ENCODE assay signal across 23 cellular contexts in the genomic region with DNA sequence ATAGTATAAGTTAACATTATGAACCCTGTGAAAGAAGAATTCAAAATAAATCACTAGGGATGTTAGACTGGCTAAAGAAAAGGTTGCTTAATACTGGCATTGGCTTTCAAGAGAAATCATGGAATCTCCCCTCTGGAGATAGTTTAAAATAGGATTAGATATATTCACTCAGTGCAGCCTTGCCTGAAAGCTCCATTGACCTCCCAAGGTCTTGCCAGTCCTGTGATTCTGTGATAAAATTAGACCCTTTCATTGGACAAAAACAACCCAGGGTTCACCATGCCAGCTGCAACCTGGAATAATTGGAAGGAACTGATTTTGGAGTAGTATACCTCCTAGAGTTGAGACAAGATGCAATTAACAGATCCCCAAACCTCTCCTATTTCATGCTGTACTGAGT.
"Had no signal": no experiment of that assay in that cellular context is flagged by ENCODE, and none has a peak within 500 bp of the region (broad histone marks: within the 10 kb centered on the region; RNA-seq: fewer than 3 reads in every experiment).

No MANE protein-coding gene starts in this region.

- H3K4me1 ChIP-seq: Peyer's patch, SJCRH30 had no signal

- DNase-seq: activated CD4-positive, alpha-beta memory T cell treated with anti-CD3 and anti-CD28 coated beads, Interleukin-2, amount 10 ng/mL, durations not matched to agents 7 days and 5 days; activated CD4-positive, alpha-beta T cell treated with anti-CD3 and anti-CD28 coated beads, Interleukin-2, amount 50 U/mL, for 1 hour; activated CD4-positive, CD25-positive, alpha-beta regulatory T cell; activated gamma-delta T cell; activated naive CD4-positive, alpha-beta T cell treated with anti-CD3 and anti-CD28 coated beads for 36 hours; activated T-cell treated with anti-CD3 and anti-CD28 coated beads for 4 hours; activated T-cell treated with anti-CD3 and anti-CD28 coated beads, Interleukin-2, amount 50 U/mL, for 48 hours; brain microvascular endothelial cell; Karpas-422; NCI-H1048; NCI-H146; NCI-H187 treated with DMSO at 0.1 percent for 48 hours; NCI-H2107; NCI-H526; Peyer's patch; Right ventricle myocardium superior; SJCRH30; SK-N-SH; T-helper 1 cell had no signal

- H3K36me3 ChIP-seq: brain microvascular endothelial cell, cardiac muscle cell, Peyer's patch, SJCRH30 had no signal

- H3K27me3 ChIP-seq: brain microvascular endothelial cell, cardiac muscle cell, Peyer's patch, SJCRH30 had no signal

- H3K4me3 ChIP-seq: cardiac muscle cell, K562, Peyer's patch, SJCRH30 had no signal

- H3K9me3 ChIP-seq: Peyer's patch, SJCRH30, SK-N-SH had no signal

- H3K9ac ChIP-seq: SK-N-SH had no signal

- H3K27ac ChIP-seq: brain microvascular endothelial cell, cardiac muscle cell, Peyer's patch, RWPE1, SJCRH30, VCaP had no signal
